ENCODE assay signal across 14 cellular contexts in the genomic region with DNA sequence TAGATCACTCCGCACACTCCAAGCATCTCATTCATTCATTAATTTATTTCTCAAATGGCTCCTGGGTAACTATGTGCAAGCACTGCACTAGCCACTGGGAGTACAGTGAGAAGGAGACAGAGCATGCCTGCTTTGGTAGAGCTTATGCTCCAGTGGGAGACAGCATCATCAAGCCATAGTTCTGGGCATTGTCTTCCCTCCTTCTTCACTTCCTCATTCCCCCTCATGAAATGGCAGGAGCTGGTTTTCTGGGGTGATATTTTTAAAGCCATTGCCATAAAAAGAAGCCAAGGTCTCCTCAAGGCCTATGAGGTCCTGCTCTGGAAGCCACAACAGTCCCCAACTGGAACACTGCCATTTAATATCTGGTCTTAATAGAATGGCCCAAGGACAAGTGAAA.
"Had no signal": no experiment of that assay in that cellular context is flagged by ENCODE, and none has a peak within 500 bp of the region (broad histone marks: within the 10 kb centered on the region; RNA-seq: fewer than 3 reads in every experiment).

No MANE protein-coding gene starts in this region.

- H3K36me3 ChIP-seq: cardiac muscle cell, esophagus squamous epithelium, lower lobe of right lung, neutrophil, right atrium auricular region, tibial artery, uterus, WERI-Rb-1 had no signal

- H3K27me3 ChIP-seq: cardiac muscle cell, esophagus squamous epithelium, neutrophil, right atrium auricular region, tibial artery, uterus had no signal

- H3K4me3 ChIP-seq: cardiac muscle cell, esophagus squamous epithelium, lower lobe of right lung, right atrium auricular region, skin epidermis, tibial artery, uterus had no signal

- H3K9me3 Mint-ChIP-seq: activated CD4-positive, alpha-beta T cell treated with anti-CD3 and anti-CD28 coated beads, Interleukin-2, amount 10 ng/mL, durations not matched to agents 24 days and 14 days had no signal

- DNase-seq: foreskin fibroblast, glutamatergic neuron, immature natural killer cell, lower lobe of right lung, tibial artery, uterus, WERI-Rb-1 had no signal

- H3K27me3 Mint-ChIP-seq: activated CD4-positive, alpha-beta T cell treated with anti-CD3 and anti-CD28 coated beads, Interleukin-2, amount 10 ng/mL, durations not matched to agents 24 days and 14 days had no signal

- H3K4me1 Mint-ChIP-seq: mesothelial cell of epicardium had no signal

- H3K27ac ChIP-seq: cardiac muscle cell, esophagus squamous epithelium, lower lobe of right lung, neutrophil, right atrium auricular region, tibial artery, uterus, WERI-Rb-1 had no signal

- H3K4me3 Mint-ChIP-seq: immature natural killer cell, mesothelial cell of epicardium had no signal

- H3K36me3 Mint-ChIP-seq: mesothelial cell of epicardium had no signal

- H3K27ac Mint-ChIP-seq: immature natural killer cell, mesothelial cell of epicardium had no signal

- H3K9me3 ChIP-seq: esophagus squamous epithelium, lower lobe of right lung, neutrophil, right atrium auricular region, tibial artery, uterus had no signal

- H3K4me1 ChIP-seq: esophagus squamous epithelium, uterus had no signal
